In genomic region chr3:104361748-104362147, GRCh38 we compare ENCODE assay signal across 5 cellular contexts.
A peak's percentile ranks its signal among the peaks of the same experiment; 100 is the strongest.
DNase-seq lines count a peak whose midpoint lies in the region; ATAC-seq, FAIRE-seq and TF ChIP-seq lines count a peak whose summit lies in the region.
"Not testable (repeated sequence)": the region's sequence is repeated elsewhere in the genome, so short reads cannot be mapped to it uniquely, and the experiment has no call there.

No MANE protein-coding gene starts in this region.

- H3K27ac ChIP-seq in A549; HEK293 (ENCODE audit: extremely low read depth, low read depth, low read length); PC-9: not testable (repeated sequence)

- not testable (repeated sequence) for FAIRE-seq in A549 (lab: Jason Lieb, UNC)

- H3F3A ChIP-seq in PC-9 (ENCODE audit: insufficient read depth, low read depth) = not testable (repeated sequence)

- H3K4me1 Mint-ChIP-seq in WTC11 = not testable (repeated sequence)

- H3K4me2 ChIP-seq in A549, PC-9: not testable (repeated sequence)

- H2AFZ ChIP-seq in PC-9 = peak overlapping the region; percentile 25; the same call in 1 of the 2 replicates

- DNase-seq in A549 (ENCODE audit: low read depth in 1 of 2, low spot score in 1 of 2); PC-9; WTC11 (ENCODE audit: low spot score): not testable (repeated sequence)
- DNase-seq in mesenteric fat pad (ENCODE audit: low spot score) = peak; percentile 20

- not testable (repeated sequence) for TF ChIP-seq POLR2A in A549 (IDR thresholded peaks at IDR 0.05; ENCODE audit: low read length)

- not testable (repeated sequence) for H3K27me3 ChIP-seq in PC-9 (ENCODE audit: insufficient read depth, low read depth)

- not testable (repeated sequence) for H3K36me3 Mint-ChIP-seq in WTC11

- H3K27ac Mint-ChIP-seq in WTC11 = not testable (repeated sequence)

- not testable (repeated sequence) for H3K4me3 ChIP-seq in A549; HEK293 (ENCODE audit: low read depth, low read length); PC-9

- not testable (repeated sequence) for TF ChIP-seq CTCF in A549 (IDR thresholded peaks at IDR 0.05); HEK293 (tag by site-specific recombination; IDR thresholded peaks at IDR 0.05); PC-9 (conservative IDR thresholded peaks at IDR 0.05); WTC11 (IDR thresholded peaks at IDR 0.05)

- not testable (repeated sequence) for H3K9me2 ChIP-seq in PC-9 (ENCODE audit: insufficient read depth)

- not testable (repeated sequence) for H3K9me3 ChIP-seq in A549; HEK293 (ENCODE audit: control insufficient read depth, insufficient read depth, low read depth, low read length); PC-9 (ENCODE audit: insufficient read depth, low read depth)

- WGBS in A549 (ENCODE audit: missing lambda C conversion rate) = 87% methylated on average over 8 of the region's 8 CpGs

- not testable (repeated sequence) for TF ChIP-seq EP300 in A549 (IDR thresholded peaks at IDR 0.05)

- H3K36me3 ChIP-seq in HEK293 (ENCODE audit: control insufficient read depth in 2 of 2, insufficient read depth in 1 of 2, low read length in 2 of 2); PC-9 (ENCODE audit: low read depth): not testable (repeated sequence)

- not testable (repeated sequence) for H4K20me1 ChIP-seq in PC-9 (ENCODE audit: insufficient read depth)

- H3K4me3 Mint-ChIP-seq in WTC11 = not testable (repeated sequence)

- H3K9me3 Mint-ChIP-seq in WTC11 = not testable (repeated sequence)

- POLR2A ChIA-PET in A549 (lab: Yijun Ruan, JAX); HEK293 (lab: Yijun Ruan, JAX); PC-9 (lab: Charles Lee; ENCODE audit: unreplicated experiment); WTC11 (lab: Charles Lee): not testable (repeated sequence)

- BruUV-seq in PC-9 (replicated peaks; lab: Mats Ljungman, UMichigan) = not testable (repeated sequence)

- not testable (repeated sequence) for TF ChIP-seq RAD21 in A549 (conservative IDR thresholded peaks at IDR 0.05 in 1 of 2, IDR thresholded peaks at IDR 0.05 in 1 of 2)

- not testable (repeated sequence) for ATAC-seq in A549, WTC11

- H3K79me2 ChIP-seq in PC-9 (ENCODE audit: low read depth) = not testable (repeated sequence)

- H3K27me3 Mint-ChIP-seq in WTC11 (ENCODE audit: low read depth) = not testable (repeated sequence)

- CTCF ChIA-PET in A549 (lab: Yijun Ruan, JAX); HEK293 (lab: Yijun Ruan, JAX); PC-9 (lab: Charles Lee); WTC11 (lab: Charles Lee): not testable (repeated sequence)

- intact Hi-C loops in PC-9 (cut with micrococcal nuclease; ENCODE audit: unreplicated experiment) = not testable (repeated sequence)

- H3K4me1 ChIP-seq in A549 = peaks cover 18% of the 10 kb centered on the region; the same call in 2 of the 3 replicates
- not testable (repeated sequence) for H3K4me1 ChIP-seq in HEK293 (ENCODE audit: control insufficient read depth, insufficient read depth, low read length); PC-9 (replicated peaks; ENCODE audit: insufficient read depth)

TF ChIP-seq in A549, 52 proteins besides CTCF, POLR2A, EP300 and RAD21:
- peak; percentile 66 for TF ChIP-seq ZC3H11A (IDR thresholded peaks at IDR 0.05)
TF ChIP-seq in A549: peak in this region for 1; not testable (repeated sequence) for 51.

TF ChIP-seq in HEK293, 187 proteins besides CTCF, POLR2A, EP300 and RAD21 (continues in another document):
- TF ChIP-seq ZBTB11 (tag by site-specific recombination; conservative IDR thresholded peaks at IDR 0.05; ENCODE audit: low read depth) = peak; percentile 42; the same call in 1 of the 2 replicates
- TF ChIP-seq ZNF394 (tag by site-specific recombination; IDR thresholded peaks at IDR 0.05; ENCODE audit: borderline replicate concordance) = peak; percentile 59; the same call in 1 of the 2 replicates
- TF ChIP-seq ZNF555 (tag by site-specific recombination; conservative IDR thresholded peaks at IDR 0.05) = peak; percentile 34; the same call in 1 of the 2 replicates

TF ChIP-seq in WTC11, 78 proteins besides CTCF, POLR2A, EP300 and RAD21:
- TF ChIP-seq HMGA2 (CRISPR knock-in tag; IDR thresholded peaks at IDR 0.05) = 0 out of 2 replicates have a peak, but pooled peaks have one; percentile 27
